ENCODE assay signal across 1 cellular context in the genomic region with DNA sequence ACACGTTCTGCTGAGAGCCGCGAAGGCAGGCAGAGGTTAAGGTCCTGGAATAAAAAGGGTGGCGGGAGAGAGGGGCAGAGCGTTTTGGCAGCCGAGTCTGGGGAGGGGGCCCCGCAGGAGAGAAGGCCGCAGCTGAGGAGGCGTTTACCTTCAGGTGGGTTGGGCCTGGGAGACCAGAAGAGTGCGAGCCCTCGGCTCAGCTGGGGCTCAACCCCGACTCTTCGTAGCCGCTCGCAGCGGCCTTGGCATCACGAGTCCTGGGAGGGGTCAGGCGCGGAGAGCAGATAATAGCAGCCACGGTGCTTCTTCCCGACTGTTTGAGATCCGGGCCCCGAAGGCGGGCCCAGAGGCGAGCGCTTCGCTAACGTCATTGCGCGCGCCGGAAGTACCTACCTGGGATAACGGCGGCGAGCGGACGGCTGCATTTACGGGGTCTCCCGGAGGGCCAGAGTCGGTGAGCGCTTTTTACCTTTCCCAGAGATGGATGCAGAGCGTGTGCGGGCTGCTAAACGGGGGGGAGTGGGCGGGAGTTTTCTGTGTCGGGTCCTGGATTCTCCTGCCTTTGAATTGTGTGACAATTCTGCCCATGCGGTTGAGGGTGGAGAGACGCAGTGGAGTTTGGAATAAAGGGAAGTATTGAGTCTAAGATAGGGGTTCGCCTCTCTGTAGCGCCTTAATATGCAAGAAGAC.
TF ChIP-seq lines count a peak whose summit lies in the region.

A gene with protein sequence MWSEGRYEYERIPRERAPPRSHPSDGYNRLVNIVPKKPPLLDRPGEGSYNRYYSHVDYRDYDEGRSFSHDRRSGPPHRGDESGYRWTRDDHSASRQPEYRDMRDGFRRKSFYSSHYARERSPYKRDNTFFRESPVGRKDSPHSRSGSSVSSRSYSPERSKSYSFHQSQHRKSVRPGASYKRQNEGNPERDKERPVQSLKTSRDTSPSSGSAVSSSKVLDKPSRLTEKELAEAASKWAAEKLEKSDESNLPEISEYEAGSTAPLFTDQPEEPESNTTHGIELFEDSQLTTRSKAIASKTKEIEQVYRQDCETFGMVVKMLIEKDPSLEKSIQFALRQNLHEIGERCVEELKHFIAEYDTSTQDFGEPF (plus strand): TSS at position 392 of the 690 bp plus-strand sequence. CDS start 9,736 bp downstream, outside the sequence.
A gene with protein sequence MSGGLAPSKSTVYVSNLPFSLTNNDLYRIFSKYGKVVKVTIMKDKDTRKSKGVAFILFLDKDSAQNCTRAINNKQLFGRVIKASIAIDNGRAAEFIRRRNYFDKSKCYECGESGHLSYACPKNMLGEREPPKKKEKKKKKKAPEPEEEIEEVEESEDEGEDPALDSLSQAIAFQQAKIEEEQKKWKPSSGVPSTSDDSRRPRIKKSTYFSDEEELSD (minus strand): TSS at position 319 of the 690 bp plus-strand sequence. CDS start 1,992 bp downstream, outside the sequence.

TF ChIP-seq in K562, 482 proteins besides CTCF, POLR2A, EP300 and RAD21 (continued from another document and continues in another):
- TF ChIP-seq, protein P1, sequence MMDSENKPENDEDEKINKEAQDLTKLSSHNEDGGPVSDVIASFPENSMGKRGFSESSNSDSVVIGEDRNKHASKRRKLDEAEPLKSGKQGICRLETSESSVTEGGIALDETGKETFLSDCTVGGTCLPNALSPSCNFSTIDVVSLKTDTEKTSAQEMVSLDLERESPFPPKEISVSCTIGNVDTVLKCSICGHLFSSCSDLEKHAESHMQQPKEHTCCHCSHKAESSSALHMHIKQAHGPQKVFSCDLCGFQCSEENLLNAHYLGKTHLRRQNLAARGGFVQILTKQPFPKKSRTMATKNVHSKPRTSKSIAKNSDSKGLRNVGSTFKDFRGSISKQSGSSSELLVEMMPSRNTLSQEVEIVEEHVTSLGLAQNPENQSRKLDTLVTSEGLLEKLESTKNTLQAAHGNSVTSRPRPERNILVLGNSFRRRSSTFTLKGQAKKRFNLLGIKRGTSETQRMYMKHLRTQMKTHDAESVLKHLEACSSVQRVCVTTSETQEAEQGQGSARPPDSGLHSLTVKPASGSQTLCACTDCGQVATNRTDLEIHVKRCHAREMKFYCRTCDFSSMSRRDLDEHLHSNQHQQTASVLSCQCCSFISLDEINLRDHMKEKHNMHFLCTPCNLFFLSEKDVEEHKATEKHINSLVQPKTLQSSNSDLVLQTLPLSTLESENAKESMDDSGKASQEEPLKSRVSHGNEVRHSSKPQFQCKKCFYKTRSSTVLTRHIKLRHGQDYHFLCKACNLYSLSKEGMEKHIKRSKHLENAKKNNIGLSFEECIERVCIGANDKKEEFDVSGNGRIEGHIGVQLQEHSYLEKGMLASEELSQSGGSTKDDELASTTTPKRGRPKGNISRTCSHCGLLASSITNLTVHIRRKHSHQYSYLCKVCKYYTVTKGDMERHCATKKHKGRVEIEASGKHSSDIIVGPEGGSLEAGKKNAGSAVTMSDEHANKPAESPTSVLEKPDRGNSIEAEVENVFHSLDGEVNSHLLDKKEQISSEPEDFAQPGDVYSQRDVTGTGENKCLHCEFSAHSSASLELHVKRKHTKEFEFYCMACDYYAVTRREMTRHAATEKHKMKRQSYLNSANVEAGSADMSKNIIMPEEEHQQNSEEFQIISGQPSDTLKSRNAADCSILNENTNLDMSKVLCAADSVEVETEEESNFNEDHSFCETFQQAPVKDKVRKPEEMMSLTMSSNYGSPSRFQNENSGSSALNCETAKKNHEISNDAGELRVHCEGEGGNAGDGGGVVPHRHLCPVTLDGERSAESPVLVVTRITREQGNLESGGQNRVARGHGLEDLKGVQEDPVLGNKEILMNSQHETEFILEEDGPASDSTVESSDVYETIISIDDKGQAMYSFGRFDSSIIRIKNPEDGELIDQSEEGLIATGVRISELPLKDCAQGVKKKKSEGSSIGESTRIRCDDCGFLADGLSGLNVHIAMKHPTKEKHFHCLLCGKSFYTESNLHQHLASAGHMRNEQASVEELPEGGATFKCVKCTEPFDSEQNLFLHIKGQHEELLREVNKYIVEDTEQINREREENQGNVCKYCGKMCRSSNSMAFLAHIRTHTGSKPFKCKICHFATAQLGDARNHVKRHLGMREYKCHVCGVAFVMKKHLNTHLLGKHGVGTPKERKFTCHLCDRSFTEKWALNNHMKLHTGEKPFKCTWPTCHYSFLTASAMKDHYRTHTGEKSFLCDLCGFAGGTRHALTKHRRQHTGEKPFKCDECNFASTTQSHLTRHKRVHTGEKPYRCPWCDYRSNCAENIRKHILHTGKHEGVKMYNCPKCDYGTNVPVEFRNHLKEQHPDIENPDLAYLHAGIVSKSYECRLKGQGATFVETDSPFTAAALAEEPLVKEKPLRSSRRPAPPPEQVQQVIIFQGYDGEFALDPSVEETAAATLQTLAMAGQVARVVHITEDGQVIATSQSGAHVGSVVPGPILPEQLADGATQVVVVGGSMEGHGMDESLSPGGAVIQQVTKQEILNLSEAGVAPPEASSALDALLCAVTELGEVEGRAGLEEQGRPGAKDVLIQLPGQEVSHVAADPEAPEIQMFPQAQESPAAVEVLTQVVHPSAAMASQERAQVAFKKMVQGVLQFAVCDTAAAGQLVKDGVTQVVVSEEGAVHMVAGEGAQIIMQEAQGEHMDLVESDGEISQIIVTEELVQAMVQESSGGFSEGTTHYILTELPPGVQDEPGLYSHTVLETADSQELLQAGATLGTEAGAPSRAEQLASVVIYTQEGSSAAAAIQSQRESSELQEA (IDR thresholded peaks at IDR 0.05; ENCODE audit: low read depth): peak; percentile 23; the same call in 1 of the 2 replicates
- TF ChIP-seq E2F5 (CRISPR knock-in tag; IDR thresholded peaks at IDR 0.05) (no peak), TCF7 (IDR thresholded peaks at IDR 0.05; ENCODE audit: borderline replicate concordance) (0 out of 2 replicates have a peak, but pooled peaks have one; percentile 47), GTF2B (IDR thresholded peaks at IDR 0.05; ENCODE audit: extremely low read depth, insufficient read length) (peak; percentile 11), ZNF282 (CRISPR knock-in tag; IDR thresholded peaks at IDR 0.05) (no peak), TCF15 (CRISPR knock-in tag; IDR thresholded peaks at IDR 0.05) (no peak), HCFC1 (IDR thresholded peaks at IDR 0.05; ENCODE audit: low read depth, low read length) (peak; percentile 78), ZNF280B (CRISPR knock-in tag; IDR thresholded peaks at IDR 0.05) (no peak), BRF1 (IDR thresholded peaks at IDR 0.05; ENCODE audit: borderline replicate concordance, extremely low read depth, insufficient read length) (no peak), DNMT1 (IDR thresholded peaks at IDR 0.05) (no peak), TAF1 (IDR thresholded peaks at IDR 0.05; ENCODE audit: control insufficient read depth, extremely low read depth, insufficient read depth, low read length, severe bottlenecking) (peak; percentile 91), SMAD1 (IDR thresholded peaks at IDR 0.05; ENCODE audit: low read depth, low read length, partially characterized antibody) (no peak), MTA3 (IDR thresholded peaks at IDR 0.05; ENCODE audit: borderline replicate concordance) (0 out of 2 replicates have a peak, but pooled peaks have one; percentile 74), RBM22 (IDR thresholded peaks at IDR 0.05; ENCODE audit: low read depth, low read length, poor library complexity, severe bottlenecking) (no peak), ATF7 (IDR thresholded peaks at IDR 0.05) (peak; percentile 70), SOX6 (IDR thresholded peaks at IDR 0.05) (peak; percentile 53), NFE2L1 (tag; IDR thresholded peaks at IDR 0.05; ENCODE audit: borderline replicate concordance, low read depth) (no peak), ZNF318 (IDR thresholded peaks at IDR 0.05; ENCODE audit: borderline replicate concordance in 1 of 2, low read depth in 1 of 2) (no peak), HDAC1 (IDR thresholded peaks at IDR 0.05) (peak in 1 of 2 experiments; percentile 89; a peak in 2 of 4 replicates)
- TF ChIP-seq, protein P2, sequence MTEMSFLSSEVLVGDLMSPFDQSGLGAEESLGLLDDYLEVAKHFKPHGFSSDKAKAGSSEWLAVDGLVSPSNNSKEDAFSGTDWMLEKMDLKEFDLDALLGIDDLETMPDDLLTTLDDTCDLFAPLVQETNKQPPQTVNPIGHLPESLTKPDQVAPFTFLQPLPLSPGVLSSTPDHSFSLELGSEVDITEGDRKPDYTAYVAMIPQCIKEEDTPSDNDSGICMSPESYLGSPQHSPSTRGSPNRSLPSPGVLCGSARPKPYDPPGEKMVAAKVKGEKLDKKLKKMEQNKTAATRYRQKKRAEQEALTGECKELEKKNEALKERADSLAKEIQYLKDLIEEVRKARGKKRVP (CRISPR knock-in tag; IDR thresholded peaks at IDR 0.05): 0 out of 2 replicates have a peak, but pooled peaks have one; percentile 11
- TF ChIP-seq, protein P3, sequence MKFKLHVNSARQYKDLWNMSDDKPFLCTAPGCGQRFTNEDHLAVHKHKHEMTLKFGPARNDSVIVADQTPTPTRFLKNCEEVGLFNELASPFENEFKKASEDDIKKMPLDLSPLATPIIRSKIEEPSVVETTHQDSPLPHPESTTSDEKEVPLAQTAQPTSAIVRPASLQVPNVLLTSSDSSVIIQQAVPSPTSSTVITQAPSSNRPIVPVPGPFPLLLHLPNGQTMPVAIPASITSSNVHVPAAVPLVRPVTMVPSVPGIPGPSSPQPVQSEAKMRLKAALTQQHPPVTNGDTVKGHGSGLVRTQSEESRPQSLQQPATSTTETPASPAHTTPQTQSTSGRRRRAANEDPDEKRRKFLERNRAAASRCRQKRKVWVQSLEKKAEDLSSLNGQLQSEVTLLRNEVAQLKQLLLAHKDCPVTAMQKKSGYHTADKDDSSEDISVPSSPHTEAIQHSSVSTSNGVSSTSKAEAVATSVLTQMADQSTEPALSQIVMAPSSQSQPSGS (CRISPR knock-in tag; IDR thresholded peaks at IDR 0.05): no peak
